ENCODE assay signal across 1 cellular context in genomic region chr2:127796389-127796788, GRCh38.
TF ChIP-seq lines count a peak whose summit lies in the region.

No MANE protein-coding gene starts in this region.

TF ChIP-seq in GM12878, 131 proteins besides CTCF, POLR2A, EP300 and RAD21 (continues in another document):
- peak; percentile 82 for TF ChIP-seq DPF2 (IDR thresholded peaks at IDR 0.05)
- TF ChIP-seq STAT1 (conservative IDR thresholded peaks at IDR 0.05): no peak
- 0 out of 2 replicates have a peak, but pooled peaks have one; percentile 25 for TF ChIP-seq MTA3 (IDR thresholded peaks at IDR 0.05; ENCODE audit: borderline replicate concordance, low read length)
- TF ChIP-seq SPI1 (IDR thresholded peaks at IDR 0.05; ENCODE audit: borderline replicate concordance, insufficient read depth, low read depth, low read length): peak; percentile 87
- no peak for TF ChIP-seq ESRRA (IDR thresholded peaks at IDR 0.05; ENCODE audit: low read length)
- TF ChIP-seq E2F8 (IDR thresholded peaks at IDR 0.05; ENCODE audit: low read depth, partially characterized antibody): no peak
- TF ChIP-seq MEF2A (IDR thresholded peaks at IDR 0.05; ENCODE audit: insufficient read depth, low read depth, low read length): 0 out of 2 replicates have a peak, but pooled peaks have one; percentile 6
- TF ChIP-seq TAF1 (IDR thresholded peaks at IDR 0.05; ENCODE audit: borderline replicate concordance, low read depth, low read length): no peak
- peak; percentile 42; the same call in 1 of the 2 replicates for TF ChIP-seq ZNF384 (IDR thresholded peaks at IDR 0.05; ENCODE audit: borderline replicate concordance, low read depth, low read length)
- no peak for TF ChIP-seq ASH2L (IDR thresholded peaks at IDR 0.05; ENCODE audit: borderline replicate concordance, low read depth)
- TF ChIP-seq MAX (IDR thresholded peaks at IDR 0.05; ENCODE audit: low read depth, low read length): no peak
- TF ChIP-seq, protein P1, sequence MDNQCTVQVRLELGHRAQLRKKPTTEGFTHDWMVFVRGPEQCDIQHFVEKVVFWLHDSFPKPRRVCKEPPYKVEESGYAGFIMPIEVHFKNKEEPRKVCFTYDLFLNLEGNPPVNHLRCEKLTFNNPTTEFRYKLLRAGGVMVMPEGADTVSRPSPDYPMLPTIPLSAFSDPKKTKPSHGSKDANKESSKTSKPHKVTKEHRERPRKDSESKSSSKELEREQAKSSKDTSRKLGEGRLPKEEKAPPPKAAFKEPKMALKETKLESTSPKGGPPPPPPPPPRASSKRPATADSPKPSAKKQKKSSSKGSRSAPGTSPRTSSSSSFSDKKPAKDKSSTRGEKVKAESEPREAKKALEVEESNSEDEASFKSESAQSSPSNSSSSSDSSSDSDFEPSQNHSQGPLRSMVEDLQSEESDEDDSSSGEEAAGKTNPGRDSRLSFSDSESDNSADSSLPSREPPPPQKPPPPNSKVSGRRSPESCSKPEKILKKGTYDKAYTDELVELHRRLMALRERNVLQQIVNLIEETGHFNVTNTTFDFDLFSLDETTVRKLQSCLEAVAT (IDR thresholded peaks at IDR 0.05): no peak
- TF ChIP-seq PAX8 (IDR thresholded peaks at IDR 0.05): no peak
- TF ChIP-seq SREBF1 (IDR thresholded peaks at IDR 0.05; ENCODE audit: low read length): no peak
- TF ChIP-seq, protein P2, sequence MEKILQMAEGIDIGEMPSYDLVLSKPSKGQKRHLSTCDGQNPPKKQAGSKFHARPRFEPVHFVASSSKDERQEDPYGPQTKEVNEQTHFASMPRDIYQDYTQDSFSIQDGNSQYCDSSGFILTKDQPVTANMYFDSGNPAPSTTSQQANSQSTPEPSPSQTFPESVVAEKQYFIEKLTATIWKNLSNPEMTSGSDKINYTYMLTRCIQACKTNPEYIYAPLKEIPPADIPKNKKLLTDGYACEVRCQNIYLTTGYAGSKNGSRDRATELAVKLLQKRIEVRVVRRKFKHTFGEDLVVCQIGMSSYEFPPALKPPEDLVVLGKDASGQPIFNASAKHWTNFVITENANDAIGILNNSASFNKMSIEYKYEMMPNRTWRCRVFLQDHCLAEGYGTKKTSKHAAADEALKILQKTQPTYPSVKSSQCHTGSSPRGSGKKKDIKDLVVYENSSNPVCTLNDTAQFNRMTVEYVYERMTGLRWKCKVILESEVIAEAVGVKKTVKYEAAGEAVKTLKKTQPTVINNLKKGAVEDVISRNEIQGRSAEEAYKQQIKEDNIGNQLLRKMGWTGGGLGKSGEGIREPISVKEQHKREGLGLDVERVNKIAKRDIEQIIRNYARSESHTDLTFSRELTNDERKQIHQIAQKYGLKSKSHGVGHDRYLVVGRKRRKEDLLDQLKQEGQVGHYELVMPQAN (conservative IDR thresholded peaks at IDR 0.05): no peak
- no peak for TF ChIP-seq SIN3A (IDR thresholded peaks at IDR 0.05; ENCODE audit: low read depth, low read length)
- TF ChIP-seq, protein P3, sequence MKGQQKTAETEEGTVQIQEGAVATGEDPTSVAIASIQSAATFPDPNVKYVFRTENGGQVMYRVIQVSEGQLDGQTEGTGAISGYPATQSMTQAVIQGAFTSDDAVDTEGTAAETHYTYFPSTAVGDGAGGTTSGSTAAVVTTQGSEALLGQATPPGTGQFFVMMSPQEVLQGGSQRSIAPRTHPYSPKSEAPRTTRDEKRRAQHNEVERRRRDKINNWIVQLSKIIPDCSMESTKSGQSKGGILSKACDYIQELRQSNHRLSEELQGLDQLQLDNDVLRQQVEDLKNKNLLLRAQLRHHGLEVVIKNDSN (IDR thresholded peaks at IDR 0.05; ENCODE audit: borderline replicate concordance, extremely low read length, insufficient read depth, low read depth, low read length): no peak
- 0 out of 4 replicates have a peak, but pooled peaks of 1 of the 2 experiments have one; percentile 30 for TF ChIP-seq ETV6 (conservative IDR thresholded peaks at IDR 0.05 in 1 of 2, IDR thresholded peaks at IDR 0.05 in 1 of 2; ENCODE audit: borderline replicate concordance in 1 of 2, low read depth in 1 of 2)
- TF ChIP-seq CREM (IDR thresholded peaks at IDR 0.05; ENCODE audit: low read depth): no peak
- TF ChIP-seq RCOR1 (conservative IDR thresholded peaks at IDR 0.05; ENCODE audit: low read depth, low read length): no peak
- TF ChIP-seq, protein P4, sequence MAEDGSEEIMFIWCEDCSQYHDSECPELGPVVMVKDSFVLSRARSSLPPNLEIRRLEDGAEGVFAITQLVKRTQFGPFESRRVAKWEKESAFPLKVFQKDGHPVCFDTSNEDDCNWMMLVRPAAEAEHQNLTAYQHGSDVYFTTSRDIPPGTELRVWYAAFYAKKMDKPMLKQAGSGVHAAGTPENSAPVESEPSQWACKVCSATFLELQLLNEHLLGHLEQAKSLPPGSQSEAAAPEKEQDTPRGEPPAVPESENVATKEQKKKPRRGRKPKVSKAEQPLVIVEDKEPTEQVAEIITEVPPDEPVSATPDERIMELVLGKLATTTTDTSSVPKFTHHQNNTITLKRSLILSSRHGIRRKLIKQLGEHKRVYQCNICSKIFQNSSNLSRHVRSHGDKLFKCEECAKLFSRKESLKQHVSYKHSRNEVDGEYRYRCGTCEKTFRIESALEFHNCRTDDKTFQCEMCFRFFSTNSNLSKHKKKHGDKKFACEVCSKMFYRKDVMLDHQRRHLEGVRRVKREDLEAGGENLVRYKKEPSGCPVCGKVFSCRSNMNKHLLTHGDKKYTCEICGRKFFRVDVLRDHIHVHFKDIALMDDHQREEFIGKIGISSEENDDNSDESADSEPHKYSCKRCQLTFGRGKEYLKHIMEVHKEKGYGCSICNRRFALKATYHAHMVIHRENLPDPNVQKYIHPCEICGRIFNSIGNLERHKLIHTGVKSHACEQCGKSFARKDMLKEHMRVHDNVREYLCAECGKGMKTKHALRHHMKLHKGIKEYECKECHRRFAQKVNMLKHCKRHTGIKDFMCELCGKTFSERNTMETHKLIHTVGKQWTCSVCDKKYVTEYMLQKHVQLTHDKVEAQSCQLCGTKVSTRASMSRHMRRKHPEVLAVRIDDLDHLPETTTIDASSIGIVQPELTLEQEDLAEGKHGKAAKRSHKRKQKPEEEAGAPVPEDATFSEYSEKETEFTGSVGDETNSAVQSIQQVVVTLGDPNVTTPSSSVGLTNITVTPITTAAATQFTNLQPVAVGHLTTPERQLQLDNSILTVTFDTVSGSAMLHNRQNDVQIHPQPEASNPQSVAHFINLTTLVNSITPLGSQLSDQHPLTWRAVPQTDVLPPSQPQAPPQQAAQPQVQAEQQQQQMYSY (CRISPR knock-in tag; IDR thresholded peaks at IDR 0.05): no peak
- TF ChIP-seq ATF7 (IDR thresholded peaks at IDR 0.05; ENCODE audit: low read depth): 0 out of 2 replicates have a peak, but pooled peaks have one; percentile 30
- no peak for TF ChIP-seq PAX5 (IDR thresholded peaks at IDR 0.05; ENCODE audit: borderline replicate concordance, low read depth, low read length)
- peak; percentile 66 for TF ChIP-seq IKZF1 (conservative IDR thresholded peaks at IDR 0.05)
- TF ChIP-seq RELA (IDR thresholded peaks at IDR 0.05; ENCODE audit: borderline replicate concordance, partially characterized antibody): no peak
- TF ChIP-seq NBN (IDR thresholded peaks at IDR 0.05): 0 out of 2 replicates have a peak, but pooled peaks have one; percentile 51
- TF ChIP-seq, protein P5, sequence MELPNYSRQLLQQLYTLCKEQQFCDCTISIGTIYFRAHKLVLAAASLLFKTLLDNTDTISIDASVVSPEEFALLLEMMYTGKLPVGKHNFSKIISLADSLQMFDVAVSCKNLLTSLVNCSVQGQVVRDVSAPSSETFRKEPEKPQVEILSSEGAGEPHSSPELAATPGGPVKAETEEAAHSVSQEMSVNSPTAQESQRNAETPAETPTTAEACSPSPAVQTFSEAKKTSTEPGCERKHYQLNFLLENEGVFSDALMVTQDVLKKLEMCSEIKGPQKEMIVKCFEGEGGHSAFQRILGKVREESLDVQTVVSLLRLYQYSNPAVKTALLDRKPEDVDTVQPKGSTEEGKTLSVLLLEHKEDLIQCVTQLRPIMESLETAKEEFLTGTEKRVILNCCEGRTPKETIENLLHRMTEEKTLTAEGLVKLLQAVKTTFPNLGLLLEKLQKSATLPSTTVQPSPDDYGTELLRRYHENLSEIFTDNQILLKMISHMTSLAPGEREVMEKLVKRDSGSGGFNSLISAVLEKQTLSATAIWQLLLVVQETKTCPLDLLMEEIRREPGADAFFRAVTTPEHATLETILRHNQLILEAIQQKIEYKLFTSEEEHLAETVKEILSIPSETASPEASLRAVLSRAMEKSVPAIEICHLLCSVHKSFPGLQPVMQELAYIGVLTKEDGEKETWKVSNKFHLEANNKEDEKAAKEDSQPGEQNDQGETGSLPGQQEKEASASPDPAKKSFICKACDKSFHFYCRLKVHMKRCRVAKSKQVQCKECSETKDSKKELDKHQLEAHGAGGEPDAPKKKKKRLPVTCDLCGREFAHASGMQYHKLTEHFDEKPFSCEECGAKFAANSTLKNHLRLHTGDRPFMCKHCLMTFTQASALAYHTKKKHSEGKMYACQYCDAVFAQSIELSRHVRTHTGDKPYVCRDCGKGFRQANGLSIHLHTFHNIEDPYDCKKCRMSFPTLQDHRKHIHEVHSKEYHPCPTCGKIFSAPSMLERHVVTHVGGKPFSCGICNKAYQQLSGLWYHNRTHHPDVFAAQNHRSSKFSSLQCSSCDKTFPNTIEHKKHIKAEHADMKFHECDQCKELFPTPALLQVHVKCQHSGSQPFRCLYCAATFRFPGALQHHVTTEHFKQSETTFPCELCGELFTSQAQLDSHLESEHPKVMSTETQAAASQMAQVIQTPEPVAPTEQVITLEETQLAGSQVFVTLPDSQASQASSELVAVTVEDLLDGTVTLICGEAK (IDR thresholded peaks at IDR 0.05; ENCODE audit: borderline replicate concordance): no peak
- no peak for TF ChIP-seq NFYA (IDR thresholded peaks at IDR 0.05; ENCODE audit: borderline replicate concordance, low read depth, low read length)
- TF ChIP-seq JUNB (IDR thresholded peaks at IDR 0.05): peak; percentile 64
- TF ChIP-seq CHD2 (IDR thresholded peaks at IDR 0.05; ENCODE audit: borderline replicate concordance, low read depth, low read length): no peak
- TF ChIP-seq ZNF274 (IDR thresholded peaks at IDR 0.05; ENCODE audit: insufficient read depth, insufficient read length): no peak
- no peak for TF ChIP-seq PKNOX1 (IDR thresholded peaks at IDR 0.05)
- no peak for TF ChIP-seq SKIL (IDR thresholded peaks at IDR 0.05; ENCODE audit: low read depth, poor library complexity, severe bottlenecking)
- no peak for TF ChIP-seq WRNIP1 (IDR thresholded peaks at IDR 0.05; ENCODE audit: borderline replicate concordance, low read depth, low read length)
- TF ChIP-seq ELK1 (IDR thresholded peaks at IDR 0.05; ENCODE audit: low read depth, low read length): no peak
- peak; percentile 63; the same call in 1 of the 2 replicates for TF ChIP-seq MTA2 (IDR thresholded peaks at IDR 0.05; ENCODE audit: low read depth)
- no peak for TF ChIP-seq ZNF217 (IDR thresholded peaks at IDR 0.05)
- peak; percentile 77 to 86; a peak in 3 of 4 replicates for TF ChIP-seq IKZF2 (IDR thresholded peaks at IDR 0.05)
- no peak for TF ChIP-seq HCFC1 (IDR thresholded peaks at IDR 0.05; ENCODE audit: low read length)
- no peak for TF ChIP-seq TCF12 (IDR thresholded peaks at IDR 0.05; ENCODE audit: low read depth, low read length)
